In genomic region chr5:76312783-76313182, GRCh38 we compare ENCODE assay signal across 18 cellular contexts.
DNase-seq lines count a peak whose midpoint lies in the region; TF ChIP-seq lines count a peak whose summit lies in the region.
"Had no signal": no experiment of that assay in that cellular context is flagged by ENCODE, and none has a peak within 500 bp of the region (broad histone marks: within the 10 kb centered on the region; RNA-seq: fewer than 3 reads in every experiment).

No MANE protein-coding gene starts in this region.

- H3K23ac ChIP-seq in trophoblast cell (ENCODE audit: low read length), result no peak overlapping the region

- TF ChIP-seq CTCF in nephron progenitor cell (IDR thresholded peaks at IDR 0.05), result no peak

- H2BK120ac ChIP-seq in trophoblast cell (ENCODE audit: insufficient read depth, low read length, poor library complexity), result no peak overlapping the region

- peaks cover 7% of the 10 kb centered on the region for H3K4me1 Mint-ChIP-seq in T-helper 1 cell treated with Interleukin-12 subunit alpha and Interleukin-12 subunit beta and Interleukin-4 antibody, amounts not matched to agents 30 μg/mL and 1 μg/mL, for 36 hours (ENCODE audit: low read depth)
- peaks cover 43% of the 10 kb centered on the region for H3K4me1 Mint-ChIP-seq in nephron progenitor cell
- H3K4me1 Mint-ChIP-seq: B cell, H9 had no signal

- H3K36me3 ChIP-seq in trophoblast cell (ENCODE audit: control insufficient read depth in 1 of 2, insufficient read depth in 2 of 2, low read length in 2 of 2) (no peaks in the 10 kb centered on the region), Karpas-422 (ENCODE audit: insufficient read depth, low read length) (no peaks in the 10 kb centered on the region)
- H3K36me3 ChIP-seq: BLaER1 had no signal

- H3K4me3 Mint-ChIP-seq in T-helper 1 cell treated with Interleukin-12 subunit alpha and Interleukin-12 subunit beta and Interleukin-4 antibody, amounts not matched to agents 30 μg/mL and 1 μg/mL, for 36 hours, result no peak overlapping the region
- no peak overlapping the region for H3K4me3 Mint-ChIP-seq in nephron progenitor cell
- H3K4me3 Mint-ChIP-seq: B cell; CD4-positive, CD25-positive, alpha-beta regulatory T cell; CD8-positive, alpha-beta T cell; H9 had no signal

- H2AK5ac ChIP-seq in trophoblast cell (ENCODE audit: low read length), result no peak overlapping the region

- H3K4me1 ChIP-seq in trophoblast cell (ENCODE audit: control insufficient read depth in 1 of 2, insufficient read depth in 2 of 2, low read length in 2 of 2) (no peaks in the 10 kb centered on the region), Karpas-422 (ENCODE audit: low read length) (no peaks in the 10 kb centered on the region)
- H3K4me1 ChIP-seq: BLaER1, Caco-2 had no signal

- no peaks in the 10 kb centered on the region for H3K79me2 ChIP-seq in trophoblast cell (ENCODE audit: control insufficient read depth, insufficient read depth, low read length, poor library complexity)
- no peaks in the 10 kb centered on the region for H3K79me2 ChIP-seq in Karpas-422 (ENCODE audit: low read length)

- no peak overlapping the region for H4K91ac ChIP-seq in trophoblast cell (ENCODE audit: low read depth, low read length)

- H3K9ac ChIP-seq in trophoblast cell (ENCODE audit: low read length) (peak overlapping the region; percentile 33), Karpas-422 (ENCODE audit: low read length) (no peak overlapping the region)
- H3K9ac ChIP-seq: BLaER1, GM23248 had no signal

- no peak overlapping the region for H3K4ac ChIP-seq in trophoblast cell (ENCODE audit: low read depth, low read length)

- H4K8ac ChIP-seq in trophoblast cell (ENCODE audit: low read depth, low read length), result no peak overlapping the region

- H2BK5ac ChIP-seq in trophoblast cell (ENCODE audit: low read depth, low read length, poor library complexity), result no peak overlapping the region

- H3K14ac ChIP-seq in trophoblast cell (ENCODE audit: low read length), result no peak overlapping the region

- no peaks in the 10 kb centered on the region for H3K79me1 ChIP-seq in trophoblast cell (ENCODE audit: low read length)

- peaks cover 7% of the 10 kb centered on the region for H3K27me3 Mint-ChIP-seq in T-helper 1 cell treated with Interleukin-12 subunit alpha and Interleukin-12 subunit beta and Interleukin-4 antibody, amounts not matched to agents 30 μg/mL and 1 μg/mL, for 36 hours (ENCODE audit: low read depth)
- no peaks in the 10 kb centered on the region for H3K27me3 Mint-ChIP-seq in nephron progenitor cell (ENCODE audit: low read depth, poor library complexity)
- H3K27me3 Mint-ChIP-seq: CD4-positive, CD25-positive, alpha-beta regulatory T cell had no signal

- peak overlapping the region; percentile 1 for H3K4me3 ChIP-seq in trophoblast cell (ENCODE audit: low read depth, low read length)
- no peak overlapping the region for H3K4me3 ChIP-seq in Karpas-422 (ENCODE audit: low read length)
- H3K4me3 ChIP-seq: BLaER1, GM23248 had no signal

- no peak overlapping the region for H3K18ac ChIP-seq in trophoblast cell (ENCODE audit: low read length)

- no peaks in the 10 kb centered on the region for H3K36me3 Mint-ChIP-seq in T-helper 1 cell treated with Interleukin-12 subunit alpha and Interleukin-12 subunit beta and Interleukin-4 antibody, amounts not matched to agents 30 μg/mL and 1 μg/mL, for 36 hours (ENCODE audit: low read depth)
- H3K36me3 Mint-ChIP-seq in nephron progenitor cell (ENCODE audit: low read depth), result peaks cover 8% of the 10 kb centered on the region
- H3K36me3 Mint-ChIP-seq: CD8-positive, alpha-beta T cell had no signal

- H3K9me2 ChIP-seq in Karpas-422 (replicated peaks; ENCODE audit: insufficient read depth, low read length), result no peaks in the 10 kb centered on the region

- H2AFZ ChIP-seq in trophoblast cell (ENCODE audit: insufficient read depth, low read length, poor library complexity) (no peak overlapping the region), Karpas-422 (ENCODE audit: low read length) (no peak overlapping the region)
- H2AFZ ChIP-seq: GM23248 had no signal

- no peak overlapping the region for H3K4me2 ChIP-seq in trophoblast cell (ENCODE audit: low read length)
- H3K4me2 ChIP-seq in Karpas-422 (ENCODE audit: low read depth, low read length, poor library complexity, severe bottlenecking), result no peak overlapping the region
- H3K4me2 ChIP-seq: BLaER1 had no signal

- no peak for DNase-seq in T-helper 1 cell
- DNase-seq in nephron progenitor cell, result no peak
- no peak for DNase-seq in trophoblast cell
- no peak for DNase-seq in Karpas-422
- DNase-seq in NCI-H345 treated with DMSO at 0.1 percent for 48 hours (lab: John Stamatoyannopoulos, UW; ENCODE audit: unreplicated experiment), result no peak
- no peak for DNase-seq in activated CD4-positive, CD25-positive, alpha-beta regulatory T cell treated with anti-CD3 and anti-CD28 coated beads, Interleukin-2, amount 50 U/mL, for 72 hours
- DNase-seq: Caco-2; CD4-positive, CD25-positive, alpha-beta regulatory T cell; CD8-positive, alpha-beta T cell; DMS153; DND-41; GM23248; H9 had no signal

- no peaks in the 10 kb centered on the region for H3K9me3 ChIP-seq in trophoblast cell (ENCODE audit: insufficient read depth, low read depth, low read length)
- H3K9me3 ChIP-seq in Karpas-422 (ENCODE audit: low read length), result no peaks in the 10 kb centered on the region
- H3K9me3 ChIP-seq: BLaER1, Caco-2 had no signal

- H3K27ac Mint-ChIP-seq in T-helper 1 cell treated with Interleukin-12 subunit alpha and Interleukin-12 subunit beta and Interleukin-4 antibody, amounts not matched to agents 30 μg/mL and 1 μg/mL, for 36 hours, result peak overlapping the region; percentile 26
- peak overlapping the region; percentile 57 for H3K27ac Mint-ChIP-seq in nephron progenitor cell
- H3K27ac Mint-ChIP-seq: B cell; CD8-positive, alpha-beta T cell; H9 had no signal

- H3K9me3 Mint-ChIP-seq in T-helper 1 cell treated with Interleukin-12 subunit alpha and Interleukin-12 subunit beta and Interleukin-4 antibody, amounts not matched to agents 30 μg/mL and 1 μg/mL, for 36 hours, result no peaks in the 10 kb centered on the region
- no peaks in the 10 kb centered on the region for H3K9me3 Mint-ChIP-seq in nephron progenitor cell
- H3K9me3 Mint-ChIP-seq: CD8-positive, alpha-beta T cell; H9 had no signal

- H3K27me3 ChIP-seq in trophoblast cell (ENCODE audit: insufficient read depth, low read length) (no peaks in the 10 kb centered on the region), Karpas-422 (ENCODE audit: low read length) (no peaks in the 10 kb centered on the region)
- H3K27me3 ChIP-seq: BLaER1 had no signal

- H2BK12ac ChIP-seq in trophoblast cell (ENCODE audit: low read length), result no peak overlapping the region

- no peak overlapping the region for H4K12ac ChIP-seq in trophoblast cell (ENCODE audit: low read depth, low read length)

- WGBS in trophoblast cell (ENCODE audit: extremely low coverage, insufficient coverage, insufficient read length), result no CpG with 5 or more reads among the region's 4 CpGs

- no peaks in the 10 kb centered on the region for H4K20me1 ChIP-seq in Karpas-422 (ENCODE audit: insufficient read depth, low read depth, low read length)
- H4K20me1 ChIP-seq: BLaER1 had no signal

- no peak overlapping the region for H3K27ac ChIP-seq in trophoblast cell (ENCODE audit: low read depth, low read length)
- no peak overlapping the region for H3K27ac ChIP-seq in Karpas-422 (ENCODE audit: low read length)
- H3K27ac ChIP-seq: 22Rv1, BLaER1, C4-2B, GM23248 had no signal
